In the genomic region with DNA sequence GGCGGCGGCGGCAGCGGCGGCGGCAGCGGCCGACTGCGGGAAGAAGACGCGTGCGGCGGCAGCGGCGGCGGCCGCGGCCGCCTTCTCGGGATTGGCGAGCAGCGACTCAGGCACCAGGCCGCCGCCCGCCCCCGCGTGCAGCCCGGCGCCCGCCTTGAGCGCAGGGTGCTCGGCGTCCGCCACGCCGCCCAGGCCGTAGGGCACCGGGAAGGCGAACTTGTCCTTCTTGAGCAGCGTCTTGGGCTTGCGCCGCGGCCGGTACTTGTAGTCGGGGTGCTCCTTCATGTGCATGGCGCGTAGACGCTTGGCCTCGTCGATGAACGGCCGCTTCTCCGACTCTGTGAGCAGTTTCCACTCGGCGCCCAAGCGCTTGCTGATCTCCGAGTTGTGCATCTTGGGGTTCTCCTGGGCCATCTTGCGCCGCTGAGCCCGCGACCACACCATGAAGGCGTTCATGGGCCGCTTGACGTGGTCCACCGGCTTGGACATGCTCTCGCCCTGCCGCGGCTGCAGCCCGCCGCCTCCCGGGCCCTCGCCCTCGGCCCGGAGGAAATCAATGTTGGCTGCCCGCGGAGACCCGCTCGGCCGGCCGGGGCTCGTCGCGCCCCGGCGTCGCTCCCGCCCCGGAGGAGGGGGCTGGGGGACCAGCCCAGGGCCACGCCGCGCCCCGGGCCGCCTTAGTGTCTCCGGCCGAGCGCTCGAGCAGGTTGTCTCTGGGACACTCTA, we compare ENCODE assay signal across 1 cellular context.
TF ChIP-seq lines count a peak whose summit lies in the region.

No MANE protein-coding gene starts in this region.

TF ChIP-seq in IMR-90, 13 proteins besides CTCF, POLR2A, EP300 and RAD21 (continued from another document):
- TF ChIP-seq, protein P1, sequence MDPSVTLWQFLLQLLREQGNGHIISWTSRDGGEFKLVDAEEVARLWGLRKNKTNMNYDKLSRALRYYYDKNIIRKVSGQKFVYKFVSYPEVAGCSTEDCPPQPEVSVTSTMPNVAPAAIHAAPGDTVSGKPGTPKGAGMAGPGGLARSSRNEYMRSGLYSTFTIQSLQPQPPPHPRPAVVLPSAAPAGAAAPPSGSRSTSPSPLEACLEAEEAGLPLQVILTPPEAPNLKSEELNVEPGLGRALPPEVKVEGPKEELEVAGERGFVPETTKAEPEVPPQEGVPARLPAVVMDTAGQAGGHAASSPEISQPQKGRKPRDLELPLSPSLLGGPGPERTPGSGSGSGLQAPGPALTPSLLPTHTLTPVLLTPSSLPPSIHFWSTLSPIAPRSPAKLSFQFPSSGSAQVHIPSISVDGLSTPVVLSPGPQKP (IDR thresholded peaks at IDR 0.05; ENCODE audit: borderline replicate concordance, low read depth, low read length) = no peak
- TF ChIP-seq, protein P2, sequence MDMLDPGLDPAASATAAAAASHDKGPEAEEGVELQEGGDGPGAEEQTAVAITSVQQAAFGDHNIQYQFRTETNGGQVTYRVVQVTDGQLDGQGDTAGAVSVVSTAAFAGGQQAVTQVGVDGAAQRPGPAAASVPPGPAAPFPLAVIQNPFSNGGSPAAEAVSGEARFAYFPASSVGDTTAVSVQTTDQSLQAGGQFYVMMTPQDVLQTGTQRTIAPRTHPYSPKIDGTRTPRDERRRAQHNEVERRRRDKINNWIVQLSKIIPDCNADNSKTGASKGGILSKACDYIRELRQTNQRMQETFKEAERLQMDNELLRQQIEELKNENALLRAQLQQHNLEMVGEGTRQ (IDR thresholded peaks at IDR 0.05; ENCODE audit: low read depth, low read length) = no peak
- TF ChIP-seq RCOR1 (IDR thresholded peaks at IDR 0.05; ENCODE audit: insufficient replicate concordance, low read length) (no peak), BHLHE40 (IDR thresholded peaks at IDR 0.05; ENCODE audit: low read depth, low read length) (no peak), NFE2L2 (IDR thresholded peaks at IDR 0.05; ENCODE audit: low read depth, low read length) (no peak), MXI1 (IDR thresholded peaks at IDR 0.05; ENCODE audit: borderline replicate concordance, low read depth, low read length) (no peak)
